ENCODE assay signal across 8 cellular contexts in genomic region chr13:26946675-26947342, GRCh38.
DNase-seq lines count a peak whose midpoint lies in the region; ATAC-seq and TF ChIP-seq lines count a peak whose summit lies in the region.

No MANE protein-coding gene starts in this region.

- H3K36me3 ChIP-seq in uterus, result no peaks in the 10 kb centered on the region

- peak; percentile 19 for ATAC-seq in central memory CD8-positive, alpha-beta T cell (replicated peaks; ENCODE audit: extremely low read depth, poor library complexity, severe bottlenecking)
- ATAC-seq in HG02610 (IDR thresholded peaks at IDR 0.05; ENCODE audit: unreplicated experiment) (no peak), HG02938 (IDR thresholded peaks at IDR 0.05; ENCODE audit: unreplicated experiment) (no peak)

- peaks cover 2% of the 10 kb centered on the region for H3K36me3 Mint-ChIP-seq in central memory CD8-positive, alpha-beta T cell (ENCODE audit: insufficient read depth)

- H3K4me3 Mint-ChIP-seq in central memory CD8-positive, alpha-beta T cell, result no peak overlapping the region

- no peaks in the 10 kb centered on the region for H3K4me1 Mint-ChIP-seq in central memory CD8-positive, alpha-beta T cell

- no peaks in the 10 kb centered on the region for H3K27me3 Mint-ChIP-seq in central memory CD8-positive, alpha-beta T cell

- H3K27me3 ChIP-seq in uterus, result no peaks in the 10 kb centered on the region

- H3K9me3 ChIP-seq in uterus, result no peaks in the 10 kb centered on the region

- no peak for TF ChIP-seq POLR2A in uterus (IDR thresholded peaks at IDR 0.05)

- no peak overlapping the region for H3K4me3 ChIP-seq in uterus

- no peaks in the 10 kb centered on the region for H3K9me3 Mint-ChIP-seq in central memory CD8-positive, alpha-beta T cell

- no peak overlapping the region for H3K27ac ChIP-seq in uterus

- DNase-seq in GM04504 (ENCODE audit: low read depth) (peak; percentile 17), HuH-7 (ENCODE audit: low spot score) (peak; percentile 53), NCI-H82 treated with DMSO at 0.1 percent for 48 hours (lab: John Stamatoyannopoulos, UW; ENCODE audit: unreplicated experiment) (peak; percentile 62), left kidney (ENCODE audit: low read depth, low spot score) (peak; percentile 75), uterus (no peak)
- no peak for DNase-seq in central memory CD8-positive, alpha-beta T cell (ENCODE audit: low spot score in 2 of 2)

- H3K4me1 ChIP-seq in uterus, result no peaks in the 10 kb centered on the region

- H3K27ac Mint-ChIP-seq in central memory CD8-positive, alpha-beta T cell (ENCODE audit: low read depth), result no peak overlapping the region

- intact Hi-C loops in uterus (cut with DNase I; ENCODE audit: low total_unique reads), result no loop called here

- TF ChIP-seq CTCF in uterus (IDR thresholded peaks at IDR 0.05), result peak; percentile 36 to 71 (median 68)

Comparison
In these comparisons a context has a peak if more than half of its experiments do, and no peak if none do; other contexts are left out.
1. DNase-seq: peak in GM04504 (single experiment), HuH-7 (single experiment), NCI-H82 treated with DMSO at 0.1 percent for 48 hours (single experiment) and left kidney (single experiment); none in central memory CD8-positive, alpha-beta T cell (0 of 2) and uterus (0 of 2).